Comparison of ENCODE assay signal across 8 cellular contexts in genomic region chrX:107429090-107429489, GRCh38. TPM values are rescaled to one million over a fixed set of nuclear protein-coding genes. Genes with fewer than 3 reads are reported as not detected.
A peak's percentile ranks its signal among the peaks of the same experiment; 100 is the strongest.
DNase-seq lines count a peak whose midpoint lies in the region; ATAC-seq, FAIRE-seq and TF ChIP-seq lines count a peak whose summit lies in the region.

No MANE protein-coding gene starts in this region.

- no peaks in the 10 kb centered on the region for H3K4me1 ChIP-seq in K562 (replicated peaks in 1 of 2; ENCODE audit: control insufficient read depth in 2 of 2, insufficient read depth in 2 of 2, low read length in 2 of 2)
- H3K4me1 ChIP-seq in trophoblast cell (ENCODE audit: control insufficient read depth in 1 of 2, insufficient read depth in 2 of 2, low read length in 2 of 2), result no peaks in the 10 kb centered on the region

- no peak overlapping the region for H3K18ac ChIP-seq in trophoblast cell (ENCODE audit: low read length)

- CTCF ChIA-PET in K562 (lab: Yijun Ruan, JAX; ENCODE audit: low intra/inter-chr PET ratio), result interaction anchor here (1.3 kb wide), 1 partner anchor 535 kb away, joined by 3 read pairs; no protein-coding TSS in a partner anchor

- H3K23ac ChIP-seq in trophoblast cell (ENCODE audit: low read length), result no peak overlapping the region

- in situ Hi-C loops in K562 (cut with MboI), result no loop called here

- H3K9me1 ChIP-seq in K562 (ENCODE audit: control insufficient read depth, insufficient read depth, low read length), result no peaks in the 10 kb centered on the region

- FAIRE-seq in K562 (lab: Jason Lieb, UNC), result peak; percentile 6

- H2BK12ac ChIP-seq in trophoblast cell (ENCODE audit: low read length), result no peak overlapping the region

- H3K4ac ChIP-seq in trophoblast cell (ENCODE audit: low read depth, low read length), result no peak overlapping the region

- no peak overlapping the region for H3K4me2 ChIP-seq in K562 (ENCODE audit: insufficient read depth, low read length)
- no peak overlapping the region for H3K4me2 ChIP-seq in trophoblast cell (ENCODE audit: low read length)

- H3K79me1 ChIP-seq in trophoblast cell (ENCODE audit: low read length), result no peaks in the 10 kb centered on the region

- WGBS in K562 (ENCODE audit: insufficient coverage, low coverage, missing lambda C conversion rate), result 0% methylated on average over 5 of the region's 6 CpGs
- WGBS in trophoblast cell (ENCODE audit: extremely low coverage, insufficient coverage, insufficient read length), result no CpG with 5 or more reads among the region's 6 CpGs

- H2BK5ac ChIP-seq in trophoblast cell (ENCODE audit: low read depth, low read length, poor library complexity), result no peak overlapping the region

- no peak overlapping the region for H3K14ac ChIP-seq in trophoblast cell (ENCODE audit: low read length)

- no peak overlapping the region for H4K12ac ChIP-seq in trophoblast cell (ENCODE audit: low read depth, low read length)

- no peak for TF ChIP-seq POLR2A in K562 (conservative IDR thresholded peaks at IDR 0.05)

- DNase-seq in NCI-H2196 (lab: John Stamatoyannopoulos, UW; ENCODE audit: unreplicated experiment), result peak; percentile 30
- no peak for DNase-seq in NCI-H2196 treated with DMSO at 0.1 percent for 48 hours (lab: John Stamatoyannopoulos, UW; ENCODE audit: unreplicated experiment)
- peak; percentile 0 for DNase-seq in MV-4-11 (lab: John Stamatoyannopoulos, UW)
- peak in 1 of 4 experiments; percentile 49 for DNase-seq in K562 (ENCODE audit: extremely low read depth in 1 of 4, low spot score in 3 of 4)
- peak; percentile 35 to 64 for DNase-seq in trophoblast cell
- no peak for DNase-seq in NCI-H2171 (lab: John Stamatoyannopoulos, UW)

- no peak overlapping the region for H3K9ac ChIP-seq in K562 (ENCODE audit: insufficient read depth in 1 of 2, low read depth in 2 of 2, low read length in 2 of 2)
- H3K9ac ChIP-seq in trophoblast cell (ENCODE audit: low read length), result no peak overlapping the region

- peak; percentile 32 to 48 (median 43) for TF ChIP-seq CTCF in K562 (IDR thresholded peaks at IDR 0.05 in 2 of 3, conservative IDR thresholded peaks at IDR 0.05 in 1 of 3; ENCODE audit: insufficient read depth in 2 of 3, low read depth in 1 of 3, low read length in 3 of 3)

- intact Hi-C loops in K562 (cut with micrococcal nuclease), result loop anchor here (2.0 kb wide), 1 partner anchor 404 kb away; no protein-coding TSS in a partner anchor

- H2AFZ ChIP-seq in K562 (ENCODE audit: low read depth, low read length) (no peak overlapping the region), trophoblast cell (ENCODE audit: insufficient read depth, low read length, poor library complexity) (no peak overlapping the region)

- peak in 1 of 2 experiments; percentile 35; a peak in 1 of 4 replicates for TF ChIP-seq RAD21 in K562 (CRISPR knock-in tag; conservative IDR thresholded peaks at IDR 0.05 in 1 of 2, IDR thresholded peaks at IDR 0.05 in 1 of 2)

- H3K27me3 ChIP-seq in K562 (ENCODE audit: control insufficient read depth in 2 of 2, insufficient read depth in 2 of 2, low read length in 2 of 2) (no peaks in the 10 kb centered on the region), trophoblast cell (ENCODE audit: insufficient read depth, low read length) (no peaks in the 10 kb centered on the region)

- POLR2A ChIA-PET in K562 (lab: Yijun Ruan, JAX), result interaction anchor here (0.6 to 1.2 kb wide), 2 partner anchors 15 to 469 kb away, joined by 3 read pairs; no protein-coding TSS in a partner anchor

- H4K20me1 ChIP-seq in K562 (replicated peaks; ENCODE audit: control insufficient read depth, insufficient read depth, low read length), result no peaks in the 10 kb centered on the region

- TF ChIP-seq EP300 in K562 (IDR thresholded peaks at IDR 0.05; ENCODE audit: low read length), result no peak

- no peak overlapping the region for H4K8ac ChIP-seq in trophoblast cell (ENCODE audit: low read depth, low read length)

- BruUV-seq in K562 (replicated peaks; lab: Mats Ljungman, UMichigan), result no TSS peak

- no peak overlapping the region for H2BK120ac ChIP-seq in trophoblast cell (ENCODE audit: insufficient read depth, low read length, poor library complexity)

- no peak overlapping the region for H2AK5ac ChIP-seq in trophoblast cell (ENCODE audit: low read length)

- H3K9me3 ChIP-seq in K562 (replicated peaks; ENCODE audit: control insufficient read depth, insufficient read depth, low read depth, low read length) (no peaks in the 10 kb centered on the region), trophoblast cell (ENCODE audit: insufficient read depth, low read depth, low read length) (no peaks in the 10 kb centered on the region)

- no peaks in the 10 kb centered on the region for H3K36me3 ChIP-seq in K562 (ENCODE audit: control insufficient read depth, insufficient read depth, low read length)
- H3K36me3 ChIP-seq in trophoblast cell (ENCODE audit: control insufficient read depth in 1 of 2, insufficient read depth in 2 of 2, low read length in 2 of 2), result no peaks in the 10 kb centered on the region

- H3K79me2 ChIP-seq in K562 (ENCODE audit: control insufficient read depth, insufficient read depth, low read length) (no peaks in the 10 kb centered on the region), trophoblast cell (ENCODE audit: control insufficient read depth, insufficient read depth, low read length, poor library complexity) (no peaks in the 10 kb centered on the region)

- H3K27ac ChIP-seq in K562 (ENCODE audit: extremely low read depth, low read depth, low read length) (no peak overlapping the region), trophoblast cell (ENCODE audit: low read depth, low read length) (no peak overlapping the region)

- ATAC-seq in K562 (no peak), GM18520 (IDR thresholded peaks at IDR 0.05; ENCODE audit: unreplicated experiment) (no peak), GM18519 (IDR thresholded peaks at IDR 0.05; ENCODE audit: low FRiP score, unreplicated experiment) (no peak)

- H3K4me3 ChIP-seq in K562, result no peak overlapping the region
- H3K4me3 ChIP-seq in trophoblast cell (ENCODE audit: low read depth, low read length), result no peak overlapping the region

- H4K91ac ChIP-seq in trophoblast cell (ENCODE audit: low read depth, low read length), result no peak overlapping the region

TF ChIP-seq in K562, 482 proteins besides CTCF, POLR2A, EP300 and RAD21:
- TF ChIP-seq SIN3B (IDR thresholded peaks at IDR 0.05; ENCODE audit: low read depth) (no peak), ASH1L (IDR thresholded peaks at IDR 0.05; ENCODE audit: borderline replicate concordance, low read depth, partially characterized antibody) (no peak), RBM22 (IDR thresholded peaks at IDR 0.05; ENCODE audit: low read depth, low read length, poor library complexity, severe bottlenecking) (no peak), ZNF124 (CRISPR knock-in tag; IDR thresholded peaks at IDR 0.05) (no peak), TAF15 (IDR thresholded peaks at IDR 0.05; ENCODE audit: low read depth, low read length) (no peak), CBX8 (IDR thresholded peaks at IDR 0.05; ENCODE audit: borderline replicate concordance, extremely low read depth, low read depth, low read length, poor library complexity, severe bottlenecking) (no peak), SUPT5H (IDR thresholded peaks at IDR 0.05) (no peak), FOXO4 (CRISPR knock-in tag; IDR thresholded peaks at IDR 0.05) (no peak), ARNT (IDR thresholded peaks at IDR 0.05) (no peak), KLF6 (CRISPR knock-in tag; IDR thresholded peaks at IDR 0.05; ENCODE audit: borderline replicate concordance) (no peak), ARHGAP35 (IDR thresholded peaks at IDR 0.05; ENCODE audit: partially characterized antibody) (no peak), ZNF354B (CRISPR knock-in tag; IDR thresholded peaks at IDR 0.05) (no peak), LARP7 (IDR thresholded peaks at IDR 0.05) (no peak), SIX5 (IDR thresholded peaks at IDR 0.05; ENCODE audit: borderline replicate concordance in 1 of 2, insufficient read depth in 1 of 2, low read depth in 1 of 2, low read length in 2 of 2) (no peak), KDM5B (IDR thresholded peaks at IDR 0.05; ENCODE audit: insufficient replicate concordance, low read depth, low read length) (no peak), MAFK (IDR thresholded peaks at IDR 0.05; ENCODE audit: low read length) (no peak), HDAC2 (IDR thresholded peaks at IDR 0.05) (no peak), ZNF239 (CRISPR knock-in tag; IDR thresholded peaks at IDR 0.05) (no peak)

RNA-seq across cellular contexts. Expression of gene FRMPD3, which starts 20.4 kb away (rescaled TPM):
- not detected in 2 replicates for total RNA-seq in K562 (2011; cell fraction: chromatin; rRNA removed; ENCODE audit: low replicate concordance)
- not detected in 2 replicates for total RNA-seq in K562 (2011; cell fraction: nucleolus; rRNA removed)
- not detected in 2 replicates for total RNA-seq in K562 (2011; cell fraction: nucleoplasm; rRNA removed)
- total RNA-seq in K562 (2014; rRNA removed), result not detected in 2 replicates
- not detected in 2 replicates for total RNA-seq in K562 (2014; rRNA removed; fragmentation: Illumina TruSeq; extraction: Trizol)
- not detected in 2 replicates for total RNA-seq in K562 (2015; rRNA removed; fragmentation: Illumina TruSeq; extraction: Trizol)
- total RNA-seq in K562 (2021), result not detected in 2 replicates
- polyA plus RNA-seq in K562 (2011; rRNA removed), result not detected in 2 replicates
- not detected in 2 replicates for polyA plus RNA-seq in K562 (2011; cell fraction: cytosol; rRNA removed)
- not detected in 2 replicates for polyA plus RNA-seq in K562 (2011; cell fraction: nucleus; rRNA removed)
- not detected in 2 replicates for polyA plus RNA-seq in K562 (2012)
- not detected in 2 replicates for polyA plus RNA-seq in K562 (2014; fragmentation: Illumina TruSeq; extraction: Trizol)
- polyA plus RNA-seq in K562 (2014; fragmentation: Nextera tagmentation; extraction: Ambion mirVana), result not detected
- polyA plus RNA-seq in K562 (2014; rRNA removed), result not detected in 2 replicates
- not detected in 2 replicates for polyA minus RNA-seq in K562 (2011; rRNA and poly(A)+ RNA removed)
- polyA minus RNA-seq in K562 (2011; cell fraction: cytosol; rRNA and poly(A)+ RNA removed), result not detected in 2 replicates
- not detected in 2 replicates for polyA minus RNA-seq in K562 (2011; cell fraction: nucleus; rRNA and poly(A)+ RNA removed)
- 0.04 and 0.07 TPM in 2 replicates for polyA plus RNA-seq in trophoblast cell (2013)

Comparison
In these comparisons a context has a peak if more than half of its experiments do, and no peak if none do; other contexts are left out.
1. DNase-seq: peak in NCI-H2196 (single experiment), MV-4-11 (single experiment) and trophoblast cell (2 of 2); none in NCI-H2196 treated with DMSO at 0.1 percent for 48 hours (single experiment) and NCI-H2171 (single experiment).